ENCODE assay signal across 9 cellular contexts in genomic region chr15:78149805-78150751, GRCh38. TPM values are rescaled to one million over a fixed set of nuclear protein-coding genes. Genes with fewer than 3 reads are reported as not detected.
DNase-seq lines count a peak whose midpoint lies in the region; ATAC-seq and TF ChIP-seq lines count a peak whose summit lies in the region.
"Had no signal": no experiment of that assay in that cellular context is flagged by ENCODE, and none has a peak within 500 bp of the region (broad histone marks: within the 10 kb centered on the region; RNA-seq: fewer than 3 reads in every experiment).

No MANE protein-coding gene starts in this region.

- ATAC-seq in GM21528 (IDR thresholded peaks at IDR 0.05; ENCODE audit: low FRiP score, unreplicated experiment) (peak; percentile 43), upper lobe of right lung (peak; percentile 26), HG02970 (IDR thresholded peaks at IDR 0.05; ENCODE audit: low FRiP score, unreplicated experiment) (no peak)

- H3K36me3 ChIP-seq in upper lobe of right lung = no peaks in the 10 kb centered on the region

- peak overlapping the region; percentile 87 for H3K27ac ChIP-seq in C4-2B
- H3K27ac ChIP-seq in upper lobe of right lung = peak overlapping the region; percentile 85

- no peaks in the 10 kb centered on the region for H3K27me3 ChIP-seq in upper lobe of right lung

- H3K4me1 ChIP-seq in upper lobe of right lung = peaks cover 24% of the 10 kb centered on the region

- intact Hi-C loops in upper lobe of right lung (cut with DNase I) = no loop called here

- no peak for TF ChIP-seq CTCF in C4-2B (conservative IDR thresholded peaks at IDR 0.05)
- no peak for TF ChIP-seq CTCF in upper lobe of right lung (IDR thresholded peaks at IDR 0.05)

- no peaks in the 10 kb centered on the region for H3K9me3 ChIP-seq in upper lobe of right lung

- peak; percentile 41 for DNase-seq in NCI-H524 treated with DMSO at 0.1 percent for 48 hours (lab: John Stamatoyannopoulos, UW)
- DNase-seq in cerebellar cortex (ENCODE audit: low spot score) = peak; percentile 61
- DNase-seq in medulla oblongata (ENCODE audit: extremely low spot score) = peak; percentile 31
- no peak for DNase-seq in upper lobe of right lung
- DNase-seq in GM19238 (ENCODE audit: insufficient read length, low spot score) = no peak

- H3K4me3 ChIP-seq in upper lobe of right lung = peak overlapping the region; percentile 84

RNA-seq across cellular contexts. Expression of gene IDH3A, which starts 0.9 kb away (rescaled TPM):
- total RNA-seq in upper lobe of right lung = 71.6 TPM

RNA-seq across cellular contexts. Expression of gene CIB2, which starts 18.8 kb away (rescaled TPM):
- total RNA-seq in upper lobe of right lung = 1.9 TPM

RNA-seq across cellular contexts. Expression of gene SH2D7, which starts 57.7 kb away (rescaled TPM):
- not detected for total RNA-seq in upper lobe of right lung
- total RNA-seq: RPMI7951 had no signal

Comparison
In these comparisons a context has a peak if more than half of its experiments do, and no peak if none do; other contexts are left out.
1. DNase-seq: peak in NCI-H524 treated with DMSO at 0.1 percent for 48 hours (single experiment), cerebellar cortex (single experiment) and medulla oblongata (single experiment); none in upper lobe of right lung (single experiment) and GM19238 (single experiment).